Comparison of ENCODE assay signal across 1 cellular context in the genomic region with DNA sequence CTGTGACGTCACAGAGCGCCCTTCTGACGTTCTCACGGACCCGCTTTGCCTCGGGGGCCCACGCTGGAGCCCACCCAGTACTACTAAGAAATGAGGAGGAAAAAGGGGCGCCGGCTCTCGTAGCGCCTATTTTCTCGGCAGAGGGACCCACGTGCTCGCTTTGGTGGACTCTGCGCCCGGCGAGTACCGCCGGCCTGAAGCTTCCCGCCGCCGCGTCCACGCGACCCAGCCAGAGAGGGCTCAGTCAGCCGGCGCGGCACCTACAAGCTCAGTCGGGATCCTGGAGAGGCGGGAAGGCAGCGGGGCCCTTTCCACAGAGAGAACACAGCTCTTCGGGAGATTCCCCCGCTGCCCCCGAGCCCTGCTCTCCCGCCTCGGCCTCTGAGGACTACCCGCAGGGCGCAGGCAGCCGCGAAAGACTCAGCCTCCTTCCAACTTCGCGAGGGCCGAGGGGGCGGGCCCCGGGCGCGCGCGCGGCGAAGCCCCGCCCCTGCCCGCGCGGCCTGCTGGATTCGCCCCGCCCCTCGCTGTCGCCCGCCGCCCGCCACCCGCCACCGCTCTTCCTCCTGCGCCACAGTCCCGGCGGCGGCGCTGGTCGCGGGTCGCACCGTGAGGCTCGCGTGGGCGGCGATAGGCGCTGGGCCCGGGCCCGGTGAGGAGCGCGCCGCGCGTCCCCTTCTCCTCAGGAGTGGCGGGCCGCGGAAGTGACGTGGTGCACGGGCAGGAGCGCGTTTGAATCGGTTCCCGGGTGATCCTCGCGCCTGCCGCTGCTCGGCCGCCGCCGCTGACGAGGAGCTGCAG.
TF ChIP-seq lines count a peak whose summit lies in the region.

A gene (plus strand): TSS at position 574 of the 801 bp plus-strand sequence. CDS start 350 bp downstream, outside the sequence.

TF ChIP-seq in GM12878, 131 proteins besides CTCF, POLR2A, EP300 and RAD21 (continued from another document and continues in another):
- TF ChIP-seq, protein P1, sequence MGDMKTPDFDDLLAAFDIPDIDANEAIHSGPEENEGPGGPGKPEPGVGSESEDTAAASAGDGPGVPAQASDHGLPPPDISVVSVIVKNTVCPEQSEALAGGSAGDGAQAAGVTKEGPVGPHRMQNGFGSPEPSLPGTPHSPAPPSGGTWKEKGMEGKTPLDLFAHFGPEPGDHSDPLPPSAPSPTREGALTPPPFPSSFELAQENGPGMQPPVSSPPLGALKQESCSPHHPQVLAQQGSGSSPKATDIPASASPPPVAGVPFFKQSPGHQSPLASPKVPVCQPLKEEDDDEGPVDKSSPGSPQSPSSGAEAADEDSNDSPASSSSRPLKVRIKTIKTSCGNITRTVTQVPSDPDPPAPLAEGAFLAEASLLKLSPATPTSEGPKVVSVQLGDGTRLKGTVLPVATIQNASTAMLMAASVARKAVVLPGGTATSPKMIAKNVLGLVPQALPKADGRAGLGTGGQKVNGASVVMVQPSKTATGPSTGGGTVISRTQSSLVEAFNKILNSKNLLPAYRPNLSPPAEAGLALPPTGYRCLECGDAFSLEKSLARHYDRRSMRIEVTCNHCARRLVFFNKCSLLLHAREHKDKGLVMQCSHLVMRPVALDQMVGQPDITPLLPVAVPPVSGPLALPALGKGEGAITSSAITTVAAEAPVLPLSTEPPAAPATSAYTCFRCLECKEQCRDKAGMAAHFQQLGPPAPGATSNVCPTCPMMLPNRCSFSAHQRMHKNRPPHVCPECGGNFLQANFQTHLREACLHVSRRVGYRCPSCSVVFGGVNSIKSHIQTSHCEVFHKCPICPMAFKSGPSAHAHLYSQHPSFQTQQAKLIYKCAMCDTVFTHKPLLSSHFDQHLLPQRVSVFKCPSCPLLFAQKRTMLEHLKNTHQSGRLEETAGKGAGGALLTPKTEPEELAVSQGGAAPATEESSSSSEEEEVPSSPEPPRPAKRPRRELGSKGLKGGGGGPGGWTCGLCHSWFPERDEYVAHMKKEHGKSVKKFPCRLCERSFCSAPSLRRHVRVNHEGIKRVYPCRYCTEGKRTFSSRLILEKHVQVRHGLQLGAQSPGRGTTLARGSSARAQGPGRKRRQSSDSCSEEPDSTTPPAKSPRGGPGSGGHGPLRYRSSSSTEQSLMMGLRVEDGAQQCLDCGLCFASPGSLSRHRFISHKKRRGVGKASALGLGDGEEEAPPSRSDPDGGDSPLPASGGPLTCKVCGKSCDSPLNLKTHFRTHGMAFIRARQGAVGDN (IDR thresholded peaks at IDR 0.05): peak; percentile 81
- TF ChIP-seq SIN3A (IDR thresholded peaks at IDR 0.05; ENCODE audit: low read depth, low read length) (peak; percentile 76; the same call in 1 of the 2 replicates), RFX5 (IDR thresholded peaks at IDR 0.05; ENCODE audit: low read depth, low read length) (no peak), IKZF1 (conservative IDR thresholded peaks at IDR 0.05) (peak; percentile 79), SRF (IDR thresholded peaks at IDR 0.05; ENCODE audit: low read depth in 2 of 2, low read length in 2 of 2) (0 out of 4 replicates have a peak, but pooled peaks of 1 of the 2 experiments have one; percentile 24), SMARCA5 (IDR thresholded peaks at IDR 0.05) (peak; percentile 63), PML (IDR thresholded peaks at IDR 0.05; ENCODE audit: low read length) (peak; percentile 80; the same call in 1 of the 2 replicates), LARP7 (IDR thresholded peaks at IDR 0.05) (peak; percentile 79; the same call in 1 of the 2 replicates), ZNF207 (IDR thresholded peaks at IDR 0.05; ENCODE audit: borderline replicate concordance) (0 out of 2 replicates have a peak, but pooled peaks have one; percentile 65), ZNF24 (IDR thresholded peaks at IDR 0.05) (peak; percentile 73), NBN (IDR thresholded peaks at IDR 0.05) (peak; percentile 99), ASH2L (IDR thresholded peaks at IDR 0.05; ENCODE audit: borderline replicate concordance, low read depth) (peak; percentile 78; the same call in 1 of the 2 replicates), MXI1 (IDR thresholded peaks at IDR 0.05; ENCODE audit: low read depth, low read length) (peak; percentile 72), CBX5 (IDR thresholded peaks at IDR 0.05; ENCODE audit: low read depth) (no peak), RB1 (IDR thresholded peaks at IDR 0.05; ENCODE audit: borderline replicate concordance) (peak; percentile 62; the same call in 1 of the 2 replicates), EGR1 (IDR thresholded peaks at IDR 0.05; ENCODE audit: borderline replicate concordance in 1 of 2, low read depth in 2 of 2, low read length in 2 of 2) (peak in 1 of 2 experiments; percentile 93; a peak in 2 of 3 replicates), CREM (IDR thresholded peaks at IDR 0.05; ENCODE audit: low read depth) (peak; percentile 98), POLR2AphosphoS2 (IDR thresholded peaks at IDR 0.05; ENCODE audit: low read depth, low read length) (peak; percentile 55; the same call in 1 of the 2 replicates), BACH1 (IDR thresholded peaks at IDR 0.05; ENCODE audit: borderline replicate concordance) (peak; percentile 99)
- TF ChIP-seq, protein P2, sequence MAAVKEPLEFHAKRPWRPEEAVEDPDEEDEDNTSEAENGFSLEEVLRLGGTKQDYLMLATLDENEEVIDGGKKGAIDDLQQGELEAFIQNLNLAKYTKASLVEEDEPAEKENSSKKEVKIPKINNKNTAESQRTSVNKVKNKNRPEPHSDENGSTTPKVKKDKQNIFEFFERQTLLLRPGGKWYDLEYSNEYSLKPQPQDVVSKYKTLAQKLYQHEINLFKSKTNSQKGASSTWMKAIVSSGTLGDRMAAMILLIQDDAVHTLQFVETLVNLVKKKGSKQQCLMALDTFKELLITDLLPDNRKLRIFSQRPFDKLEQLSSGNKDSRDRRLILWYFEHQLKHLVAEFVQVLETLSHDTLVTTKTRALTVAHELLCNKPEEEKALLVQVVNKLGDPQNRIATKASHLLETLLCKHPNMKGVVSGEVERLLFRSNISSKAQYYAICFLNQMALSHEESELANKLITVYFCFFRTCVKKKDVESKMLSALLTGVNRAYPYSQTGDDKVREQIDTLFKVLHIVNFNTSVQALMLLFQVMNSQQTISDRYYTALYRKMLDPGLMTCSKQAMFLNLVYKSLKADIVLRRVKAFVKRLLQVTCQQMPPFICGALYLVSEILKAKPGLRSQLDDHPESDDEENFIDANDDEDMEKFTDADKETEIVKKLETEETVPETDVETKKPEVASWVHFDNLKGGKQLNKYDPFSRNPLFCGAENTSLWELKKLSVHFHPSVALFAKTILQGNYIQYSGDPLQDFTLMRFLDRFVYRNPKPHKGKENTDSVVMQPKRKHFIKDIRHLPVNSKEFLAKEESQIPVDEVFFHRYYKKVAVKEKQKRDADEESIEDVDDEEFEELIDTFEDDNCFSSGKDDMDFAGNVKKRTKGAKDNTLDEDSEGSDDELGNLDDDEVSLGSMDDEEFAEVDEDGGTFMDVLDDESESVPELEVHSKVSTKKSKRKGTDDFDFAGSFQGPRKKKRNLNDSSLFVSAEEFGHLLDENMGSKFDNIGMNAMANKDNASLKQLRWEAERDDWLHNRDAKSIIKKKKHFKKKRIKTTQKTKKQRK (IDR thresholded peaks at IDR 0.05; ENCODE audit: low read depth, low read length): no peak
- TF ChIP-seq, protein P3, sequence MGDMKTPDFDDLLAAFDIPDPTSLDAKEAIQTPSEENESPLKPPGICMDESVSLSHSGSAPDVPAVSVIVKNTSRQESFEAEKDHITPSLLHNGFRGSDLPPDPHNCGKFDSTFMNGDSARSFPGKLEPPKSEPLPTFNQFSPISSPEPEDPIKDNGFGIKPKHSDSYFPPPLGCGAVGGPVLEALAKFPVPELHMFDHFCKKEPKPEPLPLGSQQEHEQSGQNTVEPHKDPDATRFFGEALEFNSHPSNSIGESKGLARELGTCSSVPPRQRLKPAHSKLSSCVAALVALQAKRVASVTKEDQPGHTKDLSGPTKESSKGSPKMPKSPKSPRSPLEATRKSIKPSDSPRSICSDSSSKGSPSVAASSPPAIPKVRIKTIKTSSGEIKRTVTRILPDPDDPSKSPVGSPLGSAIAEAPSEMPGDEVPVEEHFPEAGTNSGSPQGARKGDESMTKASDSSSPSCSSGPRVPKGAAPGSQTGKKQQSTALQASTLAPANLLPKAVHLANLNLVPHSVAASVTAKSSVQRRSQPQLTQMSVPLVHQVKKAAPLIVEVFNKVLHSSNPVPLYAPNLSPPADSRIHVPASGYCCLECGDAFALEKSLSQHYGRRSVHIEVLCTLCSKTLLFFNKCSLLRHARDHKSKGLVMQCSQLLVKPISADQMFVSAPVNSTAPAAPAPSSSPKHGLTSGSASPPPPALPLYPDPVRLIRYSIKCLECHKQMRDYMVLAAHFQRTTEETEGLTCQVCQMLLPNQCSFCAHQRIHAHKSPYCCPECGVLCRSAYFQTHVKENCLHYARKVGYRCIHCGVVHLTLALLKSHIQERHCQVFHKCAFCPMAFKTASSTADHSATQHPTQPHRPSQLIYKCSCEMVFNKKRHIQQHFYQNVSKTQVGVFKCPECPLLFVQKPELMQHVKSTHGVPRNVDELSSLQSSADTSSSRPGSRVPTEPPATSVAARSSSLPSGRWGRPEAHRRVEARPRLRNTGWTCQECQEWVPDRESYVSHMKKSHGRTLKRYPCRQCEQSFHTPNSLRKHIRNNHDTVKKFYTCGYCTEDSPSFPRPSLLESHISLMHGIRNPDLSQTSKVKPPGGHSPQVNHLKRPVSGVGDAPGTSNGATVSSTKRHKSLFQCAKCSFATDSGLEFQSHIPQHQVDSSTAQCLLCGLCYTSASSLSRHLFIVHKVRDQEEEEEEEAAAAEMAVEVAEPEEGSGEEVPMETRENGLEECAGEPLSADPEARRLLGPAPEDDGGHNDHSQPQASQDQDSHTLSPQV (IDR thresholded peaks at IDR 0.05): 0 out of 2 replicates have a peak, but pooled peaks have one; percentile 31
- TF ChIP-seq, protein P4, sequence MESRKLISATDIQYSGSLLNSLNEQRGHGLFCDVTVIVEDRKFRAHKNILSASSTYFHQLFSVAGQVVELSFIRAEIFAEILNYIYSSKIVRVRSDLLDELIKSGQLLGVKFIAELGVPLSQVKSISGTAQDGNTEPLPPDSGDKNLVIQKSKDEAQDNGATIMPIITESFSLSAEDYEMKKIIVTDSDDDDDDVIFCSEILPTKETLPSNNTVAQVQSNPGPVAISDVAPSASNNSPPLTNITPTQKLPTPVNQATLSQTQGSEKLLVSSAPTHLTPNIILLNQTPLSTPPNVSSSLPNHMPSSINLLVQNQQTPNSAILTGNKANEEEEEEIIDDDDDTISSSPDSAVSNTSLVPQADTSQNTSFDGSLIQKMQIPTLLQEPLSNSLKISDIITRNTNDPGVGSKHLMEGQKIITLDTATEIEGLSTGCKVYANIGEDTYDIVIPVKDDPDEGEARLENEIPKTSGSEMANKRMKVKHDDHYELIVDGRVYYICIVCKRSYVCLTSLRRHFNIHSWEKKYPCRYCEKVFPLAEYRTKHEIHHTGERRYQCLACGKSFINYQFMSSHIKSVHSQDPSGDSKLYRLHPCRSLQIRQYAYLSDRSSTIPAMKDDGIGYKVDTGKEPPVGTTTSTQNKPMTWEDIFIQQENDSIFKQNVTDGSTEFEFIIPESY (IDR thresholded peaks at IDR 0.05): no peak
- TF ChIP-seq, protein P5, sequence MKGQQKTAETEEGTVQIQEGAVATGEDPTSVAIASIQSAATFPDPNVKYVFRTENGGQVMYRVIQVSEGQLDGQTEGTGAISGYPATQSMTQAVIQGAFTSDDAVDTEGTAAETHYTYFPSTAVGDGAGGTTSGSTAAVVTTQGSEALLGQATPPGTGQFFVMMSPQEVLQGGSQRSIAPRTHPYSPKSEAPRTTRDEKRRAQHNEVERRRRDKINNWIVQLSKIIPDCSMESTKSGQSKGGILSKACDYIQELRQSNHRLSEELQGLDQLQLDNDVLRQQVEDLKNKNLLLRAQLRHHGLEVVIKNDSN (IDR thresholded peaks at IDR 0.05; ENCODE audit: borderline replicate concordance, extremely low read length, insufficient read depth, low read depth, low read length): no peak
- TF ChIP-seq, protein P6, sequence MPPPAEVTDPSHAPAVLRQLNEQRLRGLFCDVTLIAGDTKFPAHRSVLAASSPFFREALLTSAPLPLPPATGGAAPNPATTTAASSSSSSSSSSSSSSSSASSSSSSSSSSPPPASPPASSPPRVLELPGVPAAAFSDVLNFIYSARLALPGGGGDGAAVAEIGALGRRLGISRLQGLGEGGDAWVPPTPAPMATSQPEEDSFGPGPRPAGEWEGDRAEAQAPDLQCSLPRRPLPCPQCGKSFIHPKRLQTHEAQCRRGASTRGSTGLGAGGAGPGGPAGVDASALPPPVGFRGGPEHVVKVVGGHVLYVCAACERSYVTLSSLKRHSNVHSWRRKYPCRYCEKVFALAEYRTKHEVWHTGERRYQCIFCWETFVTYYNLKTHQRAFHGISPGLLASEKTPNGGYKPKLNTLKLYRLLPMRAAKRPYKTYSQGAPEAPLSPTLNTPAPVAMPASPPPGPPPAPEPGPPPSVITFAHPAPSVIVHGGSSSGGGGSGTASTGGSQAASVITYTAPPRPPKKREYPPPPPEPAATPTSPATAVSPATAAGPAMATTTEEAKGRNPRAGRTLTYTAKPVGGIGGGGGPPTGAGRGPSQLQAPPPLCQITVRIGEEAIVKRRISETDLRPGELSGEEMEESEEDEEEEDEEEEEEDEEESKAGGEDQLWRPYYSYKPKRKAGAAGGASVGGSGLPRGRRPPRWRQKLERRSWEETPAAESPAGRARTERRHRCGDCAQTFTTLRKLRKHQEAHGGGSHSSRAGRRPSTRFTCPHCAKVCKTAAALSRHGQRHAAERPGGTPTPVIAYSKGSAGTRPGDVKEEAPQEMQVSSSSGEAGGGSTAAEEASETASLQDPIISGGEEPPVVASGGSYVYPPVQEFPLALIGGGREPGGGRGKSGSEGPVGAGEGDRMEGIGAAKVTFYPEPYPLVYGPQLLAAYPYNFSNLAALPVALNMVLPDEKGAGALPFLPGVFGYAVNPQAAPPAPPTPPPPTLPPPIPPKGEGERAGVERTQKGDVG (CRISPR knock-in tag; IDR thresholded peaks at IDR 0.05): no peak
- TF ChIP-seq, protein P7, sequence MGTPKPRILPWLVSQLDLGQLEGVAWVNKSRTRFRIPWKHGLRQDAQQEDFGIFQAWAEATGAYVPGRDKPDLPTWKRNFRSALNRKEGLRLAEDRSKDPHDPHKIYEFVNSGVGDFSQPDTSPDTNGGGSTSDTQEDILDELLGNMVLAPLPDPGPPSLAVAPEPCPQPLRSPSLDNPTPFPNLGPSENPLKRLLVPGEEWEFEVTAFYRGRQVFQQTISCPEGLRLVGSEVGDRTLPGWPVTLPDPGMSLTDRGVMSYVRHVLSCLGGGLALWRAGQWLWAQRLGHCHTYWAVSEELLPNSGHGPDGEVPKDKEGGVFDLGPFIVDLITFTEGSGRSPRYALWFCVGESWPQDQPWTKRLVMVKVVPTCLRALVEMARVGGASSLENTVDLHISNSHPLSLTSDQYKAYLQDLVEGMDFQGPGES (IDR thresholded peaks at IDR 0.05): 0 out of 2 replicates have a peak, but pooled peaks have one; percentile 8
